In the genomic region with DNA sequence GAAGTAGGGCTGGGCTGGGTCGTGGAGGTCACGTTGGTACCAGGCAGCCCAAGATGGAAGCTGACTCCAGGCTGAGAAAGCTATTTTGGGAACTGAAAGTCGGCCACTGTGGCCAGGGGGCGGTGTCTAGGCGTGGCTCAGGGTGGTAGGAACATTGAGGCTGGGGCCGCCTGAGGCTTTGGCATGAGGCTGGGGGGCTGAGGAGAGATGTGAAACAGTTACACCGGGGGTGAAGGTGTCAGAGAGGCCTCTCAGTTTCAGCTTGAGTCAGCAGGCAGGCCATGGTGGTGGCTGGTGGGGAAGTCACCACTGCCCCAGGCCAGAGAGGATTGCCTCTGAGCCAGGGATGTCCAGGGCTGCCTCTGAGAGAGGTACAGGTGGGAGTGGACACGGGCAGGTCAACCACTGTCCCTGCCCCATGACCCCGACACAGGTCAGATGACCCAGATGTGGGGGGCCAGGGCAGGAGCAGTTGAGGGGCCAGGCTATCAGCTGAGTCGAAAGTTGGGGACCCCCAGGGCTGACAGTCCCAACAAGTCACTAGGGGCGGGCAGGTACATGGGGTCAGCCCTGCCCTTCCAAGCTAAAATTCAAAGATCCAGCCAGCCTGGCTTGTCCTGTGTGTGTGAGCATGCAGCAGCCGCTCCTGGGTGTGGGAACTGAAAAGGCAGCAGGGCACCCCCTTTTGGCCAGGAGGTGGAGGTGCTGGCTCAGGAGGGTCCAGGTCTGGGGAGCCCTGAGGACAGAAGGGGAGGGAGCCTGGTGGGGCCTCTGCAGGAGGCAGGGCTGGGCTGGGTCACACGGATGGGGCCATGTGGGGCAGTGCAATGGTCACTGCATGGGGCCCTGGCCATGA, we compare ENCODE assay signal across 8 cellular contexts. TPM values are rescaled to one million over a fixed set of nuclear protein-coding genes. Genes with fewer than 3 reads are reported as not detected.
DNase-seq lines count a peak whose midpoint lies in the region; ATAC-seq and TF ChIP-seq lines count a peak whose summit lies in the region.

No MANE protein-coding gene starts in this region.

- peak overlapping the region; percentile 81 to 97 (median 88) for H3K27ac Mint-ChIP-seq in CD8-positive, alpha-beta memory T cell
- H3K27ac Mint-ChIP-seq in activated naive CD4-positive, alpha-beta T cell treated with anti-CD3 and anti-CD28 coated beads, Interleukin-2, amount 50 U/mL, for 24 hours, result peak overlapping the region; percentile 37

- H3K9me3 Mint-ChIP-seq in CD8-positive, alpha-beta memory T cell, result no peaks in the 10 kb centered on the region
- H3K9me3 Mint-ChIP-seq in activated naive CD4-positive, alpha-beta T cell treated with anti-CD3 and anti-CD28 coated beads, Interleukin-2, amount 50 U/mL, for 24 hours, result no peaks in the 10 kb centered on the region

- no peaks in the 10 kb centered on the region for H3K27me3 ChIP-seq in CD8-positive, alpha-beta memory T cell (ENCODE audit: insufficient read depth, low read length, poor library complexity, severe bottlenecking)
- no peaks in the 10 kb centered on the region for H3K27me3 ChIP-seq in SK-N-SH (ENCODE audit: insufficient read depth)

- no peaks in the 10 kb centered on the region for H3K27me3 Mint-ChIP-seq in CD8-positive, alpha-beta memory T cell
- H3K27me3 Mint-ChIP-seq in activated naive CD4-positive, alpha-beta T cell treated with anti-CD3 and anti-CD28 coated beads, Interleukin-2, amount 50 U/mL, for 24 hours, result no peaks in the 10 kb centered on the region

- peak; percentile 60 for TF ChIP-seq RAD21 in SK-N-SH (IDR thresholded peaks at IDR 0.05; ENCODE audit: low read length)

- no peak overlapping the region for H3K4me3 ChIP-seq in CD8-positive, alpha-beta memory T cell (ENCODE audit: low read length)
- no peak overlapping the region for H3K4me3 ChIP-seq in SK-N-SH (ENCODE audit: low read depth in 2 of 2, low read length in 1 of 2)

- H3K27ac ChIP-seq in CD8-positive, alpha-beta memory T cell (ENCODE audit: low read depth, low read length), result no peak overlapping the region
- no peak overlapping the region for H3K27ac ChIP-seq in SK-N-SH (ENCODE audit: low read depth in 2 of 2, low read length in 1 of 2)

- TF ChIP-seq CTCF in SK-N-SH (IDR thresholded peaks at IDR 0.05), result peak; percentile 58

- no peaks in the 10 kb centered on the region for H3K9me3 ChIP-seq in CD8-positive, alpha-beta memory T cell (ENCODE audit: low read length)
- no peaks in the 10 kb centered on the region for H3K9me3 ChIP-seq in SK-N-SH

- 81% methylated on average over 9 of the region's 13 CpGs for WGBS in SK-N-SH (ENCODE audit: low lambda C conversion rate)

- H3K79me2 ChIP-seq in SK-N-SH (ENCODE audit: insufficient read depth), result no peaks in the 10 kb centered on the region

- peak; percentile 63 to 88 (median 75) for DNase-seq in CD8-positive, alpha-beta memory T cell
- DNase-seq in GM19240 (ENCODE audit: insufficient read length, low spot score), result peak; percentile 100
- peak; percentile 88 for DNase-seq in SK-N-SH
- peak; percentile 72 for DNase-seq in hepatic stellate cell (ENCODE audit: low spot score)
- DNase-seq in stimulated activated CD4-positive, alpha-beta T cell treated with anti-CD3 and anti-CD28 coated beads, Interleukin-15, amount 100 ng/mL, for 48 hours (ENCODE audit: low read depth in 2 of 2), result peak; percentile 70 to 75
- no peak for DNase-seq in NCI-H1417 treated with DMSO at 0.1 percent for 48 hours (lab: John Stamatoyannopoulos, UW)

- CTCF ChIA-PET in CD8-positive, alpha-beta memory T cell (lab: Charles Lee), result interaction anchor here (0.7 to 11.9 kb wide), 17 partner anchors 9 to 434 kb away, joined by 3 to 258 read pairs (median 4); partner anchors contain the start of genes EHBP1L1, FAM89B, SCYL1 and SIPA1
- CTCF ChIA-PET in SK-N-SH (lab: Yijun Ruan, JAX), result interaction anchor here (0.6 to 12.8 kb wide), 13 partner anchors 11 to 123 kb away, joined by 3 to 216 read pairs (median 4); partner anchors contain the start of genes EHBP1L1, FAM89B, KAT5 and MAP3K11

- no peaks in the 10 kb centered on the region for H3K9me2 ChIP-seq in SK-N-SH

- no peak overlapping the region for H2AFZ ChIP-seq in SK-N-SH (ENCODE audit: low read depth)

- POLR2A ChIA-PET in CD8-positive, alpha-beta memory T cell (lab: Charles Lee), result interaction anchor here (0.6 to 4.7 kb wide), 7 partner anchors 12 to 111 kb away, joined by 3 to 32 read pairs (median 4); partner anchors contain the start of gene EHBP1L1
- POLR2A ChIA-PET in SK-N-SH (lab: Yijun Ruan, JAX), result interaction anchor here (0.8 kb wide), 1 partner anchor 19 kb away, joined by 4 read pairs; no protein-coding TSS in a partner anchor

- no peak overlapping the region for H3K9ac ChIP-seq in SK-N-SH

- H4K20me1 ChIP-seq in SK-N-SH (ENCODE audit: insufficient read depth), result 0 out of 2 replicates have a peak, but pooled peaks cover 3% of the 10 kb centered on the region

- no peak overlapping the region for H3K4me2 ChIP-seq in SK-N-SH

- peak; percentile 73 for ATAC-seq in HG03280 (IDR thresholded peaks at IDR 0.05; ENCODE audit: unreplicated experiment)

- H3K4me1 ChIP-seq in CD8-positive, alpha-beta memory T cell (ENCODE audit: insufficient read depth, low read length), result peaks cover 17% of the 10 kb centered on the region
- H3K4me1 ChIP-seq in SK-N-SH (ENCODE audit: control insufficient read depth in 1 of 2, insufficient read depth in 2 of 2, low read depth in 1 of 2, low read length in 1 of 2), result peaks cover 0 to 13% of the 10 kb centered on the region in 2 experiments; a peak in 1 of 4 replicates

- peaks cover 0 to 56% (median 1%) of the 10 kb centered on the region in 3 donors for H3K36me3 Mint-ChIP-seq in CD8-positive, alpha-beta memory T cell
- H3K36me3 Mint-ChIP-seq in activated naive CD4-positive, alpha-beta T cell treated with anti-CD3 and anti-CD28 coated beads, Interleukin-2, amount 50 U/mL, for 24 hours, result no peaks in the 10 kb centered on the region

- H3K36me3 ChIP-seq in CD8-positive, alpha-beta memory T cell (ENCODE audit: insufficient read depth, low read length), result peaks cover 11% of the 10 kb centered on the region
- peaks cover 0 to 22% of the 10 kb centered on the region in 2 experiments for H3K36me3 ChIP-seq in SK-N-SH (replicated peaks in 1 of 2; ENCODE audit: control insufficient read depth in 1 of 2, insufficient read depth in 2 of 2, low read length in 1 of 2)

- H3F3A ChIP-seq in SK-N-SH (replicated peaks; ENCODE audit: insufficient read depth), result peaks cover 15% of the 10 kb centered on the region

- H3K4me3 Mint-ChIP-seq in CD8-positive, alpha-beta memory T cell, result peak overlapping the region in 4 of 7 donors; percentile 19 to 57 (median 40)
- H3K4me3 Mint-ChIP-seq in activated naive CD4-positive, alpha-beta T cell treated with anti-CD3 and anti-CD28 coated beads, Interleukin-2, amount 50 U/mL, for 24 hours, result peak overlapping the region; percentile 19

- TF ChIP-seq EP300 in SK-N-SH (IDR thresholded peaks at IDR 0.05; ENCODE audit: borderline replicate concordance in 1 of 2, low read depth in 1 of 2, low read length in 1 of 2), result no peak

- H3K4me1 Mint-ChIP-seq in CD8-positive, alpha-beta memory T cell, result peaks cover 18 to 29% (median 23%) of the 10 kb centered on the region in 3 donors
- peaks cover 23% of the 10 kb centered on the region for H3K4me1 Mint-ChIP-seq in activated naive CD4-positive, alpha-beta T cell treated with anti-CD3 and anti-CD28 coated beads, Interleukin-2, amount 50 U/mL, for 24 hours

TF ChIP-seq in SK-N-SH, 30 proteins besides CTCF, POLR2A, EP300 and RAD21:
- peak; percentile 44; the same call in 1 of the 2 replicates for TF ChIP-seq SMC3 (IDR thresholded peaks at IDR 0.05; ENCODE audit: low read depth, low read length)
- no peak for TF ChIP-seq TAF1 (IDR thresholded peaks at IDR 0.05; ENCODE audit: borderline replicate concordance, low read depth, low read length)

RNA-seq across cellular contexts. Expression of gene KCNK7, which starts 7.2 kb away (rescaled TPM):
- total RNA-seq in CD8-positive, alpha-beta memory T cell, result under 1 TPM; 0.59 to 0.64 TPM
- polyA plus RNA-seq in CD8-positive, alpha-beta memory T cell, result not detected
- polyA plus RNA-seq in SK-N-SH (2012; rRNA removed), result 0.34 and 0.58 TPM in 2 replicates
- 0.09 and 0.26 TPM in 2 replicates for polyA plus RNA-seq in SK-N-SH (2012; cell fraction: cytosol; rRNA removed)
- 1.4 and 3.2 TPM in 2 replicates for polyA plus RNA-seq in SK-N-SH (2012; cell fraction: nucleus; rRNA removed)

RNA-seq across cellular contexts. Expression of gene EHBP1L1, which starts 12.6 kb away (rescaled TPM):
- total RNA-seq in CD8-positive, alpha-beta memory T cell, result 100 to 1,000 TPM in 1 of 2 experiments, 10 to 100 TPM in 1; 97.3 to 100 TPM
- polyA plus RNA-seq in CD8-positive, alpha-beta memory T cell, result 25.1 TPM
- polyA plus RNA-seq in SK-N-SH (2012; rRNA removed), result 35.1 and 48.7 TPM in 2 replicates
- polyA plus RNA-seq in SK-N-SH (2012; cell fraction: cytosol; rRNA removed), result 17.6 and 25.5 TPM in 2 replicates
- 163 and 263 TPM in 2 replicates for polyA plus RNA-seq in SK-N-SH (2012; cell fraction: nucleus; rRNA removed)

RNA-seq across cellular contexts. Expression of gene FAM89B, which starts 16.1 kb away (rescaled TPM):
- 10 to 100 TPM; 30.8 to 34.1 TPM for total RNA-seq in CD8-positive, alpha-beta memory T cell
- 138 TPM for polyA plus RNA-seq in CD8-positive, alpha-beta memory T cell
- polyA plus RNA-seq in SK-N-SH (2012; rRNA removed), result 61.3 and 65.3 TPM in 2 replicates
- polyA plus RNA-seq in SK-N-SH (2012; cell fraction: cytosol; rRNA removed), result 19.9 and 37.5 TPM in 2 replicates
- polyA plus RNA-seq in SK-N-SH (2012; cell fraction: nucleus; rRNA removed), result 38.7 and 41.4 TPM in 2 replicates

RNA-seq across cellular contexts. Expression of gene ZNRD2, which starts 18.1 kb away (rescaled TPM):
- 10 to 100 TPM; 69.6 to 77.9 TPM for total RNA-seq in CD8-positive, alpha-beta memory T cell
- polyA plus RNA-seq in CD8-positive, alpha-beta memory T cell, result 81.4 TPM
- polyA plus RNA-seq in SK-N-SH (2012; rRNA removed), result 62.5 and 78.1 TPM in 2 replicates
- polyA plus RNA-seq in SK-N-SH (2012; cell fraction: cytosol; rRNA removed), result 32.6 and 44.8 TPM in 2 replicates
- polyA plus RNA-seq in SK-N-SH (2012; cell fraction: nucleus; rRNA removed), result 76.5 and 92.5 TPM in 2 replicates

RNA-seq across cellular contexts. Expression of gene MAP3K11, which starts 25.6 kb away (rescaled TPM):
- total RNA-seq in CD8-positive, alpha-beta memory T cell, result 10 to 100 TPM; 61.6 to 65.5 TPM
- 23.5 TPM for polyA plus RNA-seq in CD8-positive, alpha-beta memory T cell
- polyA plus RNA-seq in SK-N-SH (2012; rRNA removed), result 28.9 and 31.1 TPM in 2 replicates
- 10.6 and 16.9 TPM in 2 replicates for polyA plus RNA-seq in SK-N-SH (2012; cell fraction: cytosol; rRNA removed)
- polyA plus RNA-seq in SK-N-SH (2012; cell fraction: nucleus; rRNA removed), result 63.4 and 87.5 TPM in 2 replicates
